In genomic region chr3:178901204-178901603, GRCh38 we compare ENCODE assay signal across 16 cellular contexts.
"Had no signal": no experiment of that assay in that cellular context is flagged by ENCODE, and none has a peak within 500 bp of the region (broad histone marks: within the 10 kb centered on the region; RNA-seq: fewer than 3 reads in every experiment).

No MANE protein-coding gene starts in this region.

- DNase-seq: activated CD4-positive, alpha-beta T cell treated with anti-CD3 and anti-CD28 coated beads, Interleukin-2, amount 10 ng/mL, durations not matched to agents 24 days and 14 days; activated CD4-positive, CD25-positive, alpha-beta regulatory T cell; activated CD8-positive, alpha-beta memory T cell treated with anti-CD3 and anti-CD28 coated beads, Interleukin-2, amount 50 U/mL, for 48 hours; activated gamma-delta T cell; activated T-cell treated with anti-CD3 and anti-CD28 coated beads, Interleukin-2, amount 50 U/mL, for 72 hours; kidney glomerular epithelial cell; occipital lobe; stimulated activated CD4-positive, alpha-beta T cell treated with anti-CD3 and anti-CD28 coated beads, Interleukin-2, amount 100 ng/mL, for 48 hours; stimulated activated naive CD4-positive, alpha-beta T cell; tibial artery; uterus had no signal

- H3K27ac ChIP-seq: cardiac muscle cell, right atrium auricular region, tibial artery, uterus had no signal

- H3K27ac Mint-ChIP-seq: activated CD4-positive, alpha-beta T cell treated with anti-CD3 and anti-CD28 coated beads, Interleukin-2, amount 10 ng/mL, durations not matched to agents 24 days and 14 days; activated naive CD4-positive, alpha-beta T cell treated with anti-CD3 and anti-CD28 coated beads, Interleukin-2, amount 50 U/mL, for 72 hours; activated T-cell treated with anti-CD3 and anti-CD28 coated beads, Interleukin-2, amount 50 U/mL, for 72 hours; natural killer cell treated with Interleukin-12 subunit alpha and Interleukin-12 subunit beta and Interleukin-15 and Interleukin-18, amount 100 ng/mL, for 72 hours; progenitor cell of endocrine pancreas had no signal

- H3K4me1 Mint-ChIP-seq: activated CD4-positive, alpha-beta T cell treated with anti-CD3 and anti-CD28 coated beads, Interleukin-2, amount 10 ng/mL, durations not matched to agents 24 days and 14 days had no signal

- ATAC-seq: activated naive CD4-positive, alpha-beta T cell treated with anti-CD3 and anti-CD28 coated beads, Interleukin-2, amount 50 U/mL, for 72 hours; activated T-cell treated with anti-CD3 and anti-CD28 coated beads, Interleukin-2, amount 50 U/mL, for 72 hours; natural killer cell treated with Interleukin-12 subunit alpha and Interleukin-12 subunit beta and Interleukin-15 and Interleukin-18, amount 100 ng/mL, for 72 hours had no signal

- H3K36me3 Mint-ChIP-seq: activated naive CD4-positive, alpha-beta T cell treated with anti-CD3 and anti-CD28 coated beads, Interleukin-2, amount 50 U/mL, for 72 hours; natural killer cell treated with Interleukin-12 subunit alpha and Interleukin-12 subunit beta and Interleukin-15 and Interleukin-18, amount 100 ng/mL, for 72 hours had no signal

- H3K4me3 Mint-ChIP-seq: activated CD4-positive, alpha-beta T cell treated with anti-CD3 and anti-CD28 coated beads, Interleukin-2, amount 10 ng/mL, durations not matched to agents 24 days and 14 days; activated T-cell treated with anti-CD3 and anti-CD28 coated beads, Interleukin-2, amount 50 U/mL, for 72 hours; natural killer cell treated with Interleukin-12 subunit alpha and Interleukin-12 subunit beta and Interleukin-15 and Interleukin-18, amount 100 ng/mL, for 72 hours had no signal

- H3K9me3 Mint-ChIP-seq: activated CD4-positive, alpha-beta T cell treated with anti-CD3 and anti-CD28 coated beads, Interleukin-2, amount 10 ng/mL, durations not matched to agents 24 days and 14 days; activated naive CD4-positive, alpha-beta T cell treated with anti-CD3 and anti-CD28 coated beads, Interleukin-2, amount 50 U/mL, for 72 hours; activated T-cell treated with anti-CD3 and anti-CD28 coated beads, Interleukin-2, amount 50 U/mL, for 72 hours had no signal

- H3K27me3 Mint-ChIP-seq: activated CD4-positive, alpha-beta T cell treated with anti-CD3 and anti-CD28 coated beads, Interleukin-2, amount 10 ng/mL, durations not matched to agents 24 days and 14 days; natural killer cell treated with Interleukin-12 subunit alpha and Interleukin-12 subunit beta and Interleukin-15 and Interleukin-18, amount 100 ng/mL, for 72 hours; progenitor cell of endocrine pancreas had no signal
